In genomic region chr2:10529611-10530010, GRCh38 we compare ENCODE assay signal across 21 cellular contexts.
"Had no signal": no experiment of that assay in that cellular context is flagged by ENCODE, and none has a peak within 500 bp of the region (broad histone marks: within the 10 kb centered on the region; RNA-seq: fewer than 3 reads in every experiment).

No MANE protein-coding gene starts in this region.

- DNase-seq: cerebellar nuclear complex; colonic mucosa; dermis blood vessel endothelial cell; foreskin melanocyte; heart left ventricle; hippocampal formation; left lung; lower lobe of right lung; midbrain; psoas muscle; retina; stimulated activated CD4-positive, alpha-beta T cell treated with anti-CD3 and anti-CD28 coated beads, Interleukin-12 subunit alpha, Interleukin-12 subunit beta, amount 100 ng/mL, for 4 hours; stimulated activated naive CD4-positive, alpha-beta T cell; stomach; substantia nigra; trophoblast cell had no signal

- H3K27ac ChIP-seq: colonic mucosa, heart left ventricle, left lung, lower lobe of right lung, neutrophil, psoas muscle, right lobe of liver, skin epidermis, stomach, thoracic aorta had no signal

- H3K4me1 Mint-ChIP-seq: memory B cell had no signal

- H3K4me3 Mint-ChIP-seq: memory B cell had no signal

- H3K27me3 ChIP-seq: colonic mucosa, heart left ventricle, left lung, neutrophil, right lobe of liver, stomach had no signal

- H3K36me3 ChIP-seq: colonic mucosa, heart left ventricle, left lung, lower lobe of right lung, neutrophil, right lobe of liver, stomach, thoracic aorta had no signal

- H3K36me3 Mint-ChIP-seq: memory B cell had no signal

- H3K4me1 ChIP-seq: colonic mucosa, heart left ventricle, left lung, lower lobe of right lung, psoas muscle, right lobe of liver, stomach had no signal

- ATAC-seq: heart left ventricle, left lung, lower lobe of right lung, psoas muscle, right lobe of liver had no signal

- H3K9me3 ChIP-seq: colonic mucosa, heart left ventricle, left lung, lower lobe of right lung, neutrophil, psoas muscle, right lobe of liver, stomach, thoracic aorta had no signal

- H3K27ac Mint-ChIP-seq: memory B cell had no signal

- H3K9me3 Mint-ChIP-seq: memory B cell had no signal

- H3K4me3 ChIP-seq: colonic mucosa, heart left ventricle, left lung, lower lobe of right lung, psoas muscle, right lobe of liver, skin epidermis, stomach, thoracic aorta had no signal
